ENCODE assay signal across 8 cellular contexts in genomic region chr1:223670458-223671159, GRCh38. TPM values are rescaled to one million over a fixed set of nuclear protein-coding genes. Genes with fewer than 3 reads are reported as not detected.
DNase-seq lines count a peak whose midpoint lies in the region; ATAC-seq and TF ChIP-seq lines count a peak whose summit lies in the region.

No MANE protein-coding gene starts in this region.

- H3K4me3 Mint-ChIP-seq in MCF 10A (ENCODE audit: unreplicated experiment) = no peak overlapping the region

- CTCF ChIA-PET in MCF 10A (lab: Yijun Ruan, JAX) = interaction anchor here (0.5 to 5.5 kb wide), 12 partner anchors 8 to 546 kb away, joined by 3 to 32 read pairs (median 4); no protein-coding TSS in a partner anchor

- H3K4me1 Mint-ChIP-seq in MCF 10A (ENCODE audit: insufficient read depth, unreplicated experiment) = peaks cover 22% of the 10 kb centered on the region

- H3K27me3 ChIP-seq in breast epithelium (no peaks in the 10 kb centered on the region), lower lobe of right lung (ENCODE audit: low read depth) (no peaks in the 10 kb centered on the region), prostate gland (replicated peaks; ENCODE audit: insufficient read depth) (no peaks in the 10 kb centered on the region)

- no peaks in the 10 kb centered on the region for H3K27me3 Mint-ChIP-seq in MCF 10A (ENCODE audit: insufficient read depth, unreplicated experiment)

- TF ChIP-seq POLR2A in breast epithelium (IDR thresholded peaks at IDR 0.05) (no peak), prostate gland (IDR thresholded peaks at IDR 0.05) (no peak)

- H3K36me3 ChIP-seq in breast epithelium (no peaks in the 10 kb centered on the region), lower lobe of right lung (no peaks in the 10 kb centered on the region), prostate gland (no peaks in the 10 kb centered on the region)

- intact Hi-C loops in MCF 10A (cut with micrococcal nuclease) (loop anchor here (1.0 to 10.0 kb wide), 4 partner anchors 139 to 537 kb away; no protein-coding TSS in a partner anchor), breast epithelium (cut with DNase I; ENCODE audit: low total_unique reads) (loop anchor here (10.0 kb wide), 1 partner anchor 536 kb away; no protein-coding TSS in a partner anchor), lower lobe of right lung (cut with DNase I) (no loop called here), prostate gland (cut with DNase I) (no loop called here)

- ATAC-seq in lower lobe of right lung (peak; percentile 64), HG02973 (IDR thresholded peaks at IDR 0.05; ENCODE audit: unreplicated experiment) (no peak)

- H3K9me3 Mint-ChIP-seq in MCF 10A (ENCODE audit: unreplicated experiment) = peaks cover 12% of the 10 kb centered on the region

- no peaks in the 10 kb centered on the region for H3K36me3 Mint-ChIP-seq in MCF 10A (ENCODE audit: insufficient read depth, unreplicated experiment)

- BruUV-seq in MCF 10A (replicated peaks; lab: Mats Ljungman, UMichigan) = no TSS peak

- H3K27ac Mint-ChIP-seq in MCF 10A (ENCODE audit: low read depth, unreplicated experiment) = no peak overlapping the region

- H3K27ac ChIP-seq in breast epithelium = no peak overlapping the region
- no peak overlapping the region for H3K27ac ChIP-seq in lower lobe of right lung
- H3K27ac ChIP-seq in prostate gland = no peak overlapping the region

- POLR2A ChIA-PET in MCF 10A (lab: Yijun Ruan, JAX) = no interaction called here

- H3K4me3 ChIP-seq in breast epithelium (no peak overlapping the region), lower lobe of right lung (no peak overlapping the region), prostate gland (no peak overlapping the region)

- TF ChIP-seq CTCF in MCF 10A (IDR thresholded peaks at IDR 0.05; ENCODE audit: unreplicated experiment) (peak; percentile 97), breast epithelium (IDR thresholded peaks at IDR 0.05) (peak in 1 of 3 donors; percentile 17), lower lobe of right lung (IDR thresholded peaks at IDR 0.05) (peak; percentile 52), prostate gland (IDR thresholded peaks at IDR 0.05) (peak in 2 of 4 experiments; percentile 16 to 45)

- DNase-seq in MCF 10A (ENCODE audit: unreplicated experiment) (peak; percentile 87), breast epithelium (ENCODE audit: low spot score in 2 of 2) (no peak), NCI-H1105 (lab: John Stamatoyannopoulos, UW) (peak; percentile 6), astrocyte of the hippocampus (ENCODE audit: low read depth, low spot score) (peak; percentile 42), lower lobe of right lung (peak; percentile 62), NCI-H2171 treated with DMSO at 0.1 percent for 48 hours (lab: John Stamatoyannopoulos, UW) (no peak), prostate gland (ENCODE audit: low spot score) (no peak)

- peaks cover 11 to 12% of the 10 kb centered on the region in 2 donors for H3K9me3 ChIP-seq in breast epithelium
- peaks cover 4% of the 10 kb centered on the region for H3K9me3 ChIP-seq in lower lobe of right lung
- no peaks in the 10 kb centered on the region for H3K9me3 ChIP-seq in prostate gland

- H3K4me1 ChIP-seq in breast epithelium (no peaks in the 10 kb centered on the region), lower lobe of right lung (peaks cover 4% of the 10 kb centered on the region), prostate gland (replicated peaks) (no peaks in the 10 kb centered on the region)

- WGBS in prostate gland = 70% methylated on average over 7 of the region's 7 CpGs

RNA-seq across cellular contexts. Expression of gene CAPN8, which starts 5.1 kb away (rescaled TPM):
- total RNA-seq in MCF 10A (2022) (1.0 and 5.7 TPM in 2 replicates), breast epithelium (10 to 100 TPM in 2 of 3 donors, under 1 TPM in 1; 0.32 to 83.9 (median 41.3) TPM), lower lobe of right lung (70.6 TPM), prostate gland (1 to 10 TPM; 3.0 to 5.6 TPM)

RNA-seq across cellular contexts. Expression of gene CAPN2, which starts 41.7 kb away (rescaled TPM):
- 513 and 622 TPM in 2 replicates for total RNA-seq in MCF 10A (2022)
- total RNA-seq in breast epithelium = 100 to 1,000 TPM; 162 to 192 (median 164) TPM
- total RNA-seq in lower lobe of right lung = 253 TPM
- 100 to 1,000 TPM in 1 of 2 donors, 10 to 100 TPM in 1; 88.5 to 156 TPM for total RNA-seq in prostate gland

Comparison
In these comparisons a context has a peak if more than half of its experiments do, and no peak if none do; other contexts are left out.
1. DNase-seq: peak in MCF 10A (single experiment), NCI-H1105 (single experiment), astrocyte of the hippocampus (single experiment) and lower lobe of right lung (single experiment); none in breast epithelium (0 of 2), NCI-H2171 treated with DMSO at 0.1 percent for 48 hours (single experiment) and prostate gland (single experiment).
2. intact Hi-C loops: an anchor here in MCF 10A (1.0 to 10.0 kb wide) and breast epithelium (10.0 kb wide); none called in lower lobe of right lung and prostate gland.